In the genomic region with DNA sequence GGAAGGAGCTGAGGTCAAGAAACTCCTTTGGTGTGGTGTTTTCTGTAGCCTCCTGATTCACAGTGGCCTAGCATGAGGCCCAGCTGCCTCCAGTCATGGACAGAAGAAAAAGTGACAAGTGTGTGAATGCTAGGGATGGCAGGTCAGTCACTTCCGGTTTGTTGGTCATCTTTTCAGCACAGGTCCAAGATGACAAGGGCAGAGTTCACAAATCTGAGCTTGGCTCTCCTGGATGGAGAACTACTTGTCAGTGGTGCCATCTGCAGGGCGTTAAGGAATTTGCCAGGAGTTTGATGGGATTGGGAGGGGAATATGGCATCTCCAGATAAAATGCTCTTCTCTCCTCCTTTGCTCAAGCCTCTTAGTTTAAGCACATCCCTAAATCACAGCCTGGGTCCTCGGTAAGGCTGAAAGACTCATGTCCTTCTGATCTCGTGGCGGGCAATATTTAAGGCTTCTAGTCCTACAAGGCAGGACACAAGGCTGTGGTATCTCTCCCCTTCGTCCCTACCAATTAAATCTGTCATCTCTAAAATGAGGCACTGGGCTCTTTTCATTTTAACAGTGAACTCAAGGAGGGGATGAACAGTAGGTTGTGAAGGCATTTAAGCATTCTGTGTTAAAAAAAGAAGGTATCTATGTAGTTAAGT, we compare ENCODE assay signal across 8 cellular contexts. TPM values are rescaled to one million over a fixed set of nuclear protein-coding genes. Genes with fewer than 3 reads are reported as not detected.
DNase-seq lines count a peak whose midpoint lies in the region; ATAC-seq and TF ChIP-seq lines count a peak whose summit lies in the region.

No MANE protein-coding gene starts in this region.

- H3K9me3 ChIP-seq in PC-3 (ENCODE audit: low read length): no peaks in the 10 kb centered on the region
- H3K9me3 ChIP-seq in naive thymus-derived CD4-positive, alpha-beta T cell (ENCODE audit: control insufficient read depth in 2 of 3, low read length in 3 of 3): no peaks in the 10 kb centered on the region

- H3K4me2 ChIP-seq in PC-3 (ENCODE audit: low read length): no peak overlapping the region

- H3K4me1 ChIP-seq in PC-3 (ENCODE audit: insufficient read depth, low read length): 0 out of 2 replicates have a peak, but pooled peaks cover 2% of the 10 kb centered on the region
- H3K4me1 ChIP-seq in naive thymus-derived CD4-positive, alpha-beta T cell (ENCODE audit: control insufficient read depth in 2 of 2, insufficient read depth in 2 of 2, low read length in 2 of 2): no peaks in the 10 kb centered on the region

- no peak overlapping the region for H3K9ac ChIP-seq in PC-3 (ENCODE audit: low read length)

- no peaks in the 10 kb centered on the region for H4K20me1 ChIP-seq in PC-3 (ENCODE audit: low read length)

- no peak overlapping the region for H3K4me3 ChIP-seq in PC-3 (ENCODE audit: low read length)
- no peak overlapping the region for H3K4me3 ChIP-seq in epithelial cell of esophagus (ENCODE audit: low read length)
- H3K4me3 ChIP-seq in naive thymus-derived CD4-positive, alpha-beta T cell (ENCODE audit: low read length): no peak overlapping the region

- no peaks in the 10 kb centered on the region for H3K27me3 ChIP-seq in PC-3 (ENCODE audit: low read length)
- no peaks in the 10 kb centered on the region for H3K27me3 ChIP-seq in naive thymus-derived CD4-positive, alpha-beta T cell (ENCODE audit: control insufficient read depth in 2 of 2, insufficient read depth in 2 of 2, low read length in 2 of 2)

- no peaks in the 10 kb centered on the region for H3F3A ChIP-seq in PC-3 (ENCODE audit: low read length, unreplicated experiment)

- no peaks in the 10 kb centered on the region for H3K79me2 ChIP-seq in PC-3 (ENCODE audit: low read length)

- CTCF ChIA-PET in activated CD4-positive, alpha-beta T cell treated with anti-CD3 and anti-CD28 coated beads for 36 hours (lab: Charles Lee): interaction anchor here (0.9 to 2.0 kb wide), 7 partner anchors 9 to 57 kb away, joined by 3 to 7 read pairs (median 4); partner anchors contain the start of gene RHEBL1
- CTCF ChIA-PET in PC-3 (lab: Charles Lee): interaction anchor here (0.6 to 1.7 kb wide), 10 partner anchors 10 to 143 kb away, joined by 3 to 36 read pairs (median 6); partner anchors contain the start of genes DHH and LMBR1L
- CTCF ChIA-PET in naive thymus-derived CD4-positive, alpha-beta T cell (lab: Charles Lee): interaction anchor here (1.1 kb wide), 1 partner anchor 34 kb away, joined by 3 read pairs; no protein-coding TSS in a partner anchor

- intact Hi-C loops in activated CD4-positive, alpha-beta T cell treated with anti-CD3 and anti-CD28 coated beads for 36 hours (cut with DNase I, micrococcal nuclease): no loop called here
- intact Hi-C loops in PC-3 (cut with micrococcal nuclease): loop anchor here (1.0 kb wide), 2 partner anchors 33 to 57 kb away; no protein-coding TSS in a partner anchor
- intact Hi-C loops in naive thymus-derived CD4-positive, alpha-beta T cell (cut with micrococcal nuclease): no loop called here

- H3K36me3 Mint-ChIP-seq in activated CD4-positive, alpha-beta T cell treated with anti-CD3 and anti-CD28 coated beads for 36 hours (ENCODE audit: low read depth): no peaks in the 10 kb centered on the region
- H3K36me3 Mint-ChIP-seq in naive thymus-derived CD4-positive, alpha-beta T cell: no peaks in the 10 kb centered on the region

- POLR2A ChIA-PET in activated CD4-positive, alpha-beta T cell treated with anti-CD3 and anti-CD28 coated beads for 36 hours (lab: Charles Lee): no interaction called here
- POLR2A ChIA-PET in PC-3 (lab: Charles Lee; ENCODE audit: unreplicated experiment): interaction anchor here (0.5 to 0.6 kb wide), 2 partner anchors 9 to 145 kb away, joined by 3 to 5 read pairs; no protein-coding TSS in a partner anchor
- POLR2A ChIA-PET in naive thymus-derived CD4-positive, alpha-beta T cell (lab: Charles Lee): interaction anchor here (0.7 to 0.8 kb wide), 2 partner anchors 9 to 131 kb away, joined by 3 to 6 read pairs; no protein-coding TSS in a partner anchor

- H3K36me3 ChIP-seq in PC-3 (ENCODE audit: low read depth, low read length): no peaks in the 10 kb centered on the region
- H3K36me3 ChIP-seq in naive thymus-derived CD4-positive, alpha-beta T cell (ENCODE audit: control insufficient read depth in 2 of 3, insufficient read depth in 3 of 3, low read length in 3 of 3): no peaks in the 10 kb centered on the region

- TF ChIP-seq CTCF in PC-3 (conservative IDR thresholded peaks at IDR 0.05; ENCODE audit: low read depth, low read length) (peak; percentile 84), epithelial cell of esophagus (IDR thresholded peaks at IDR 0.05; ENCODE audit: insufficient read depth, low read depth, low read length, missing control alignments) (peak; percentile 82)

- H3K27ac Mint-ChIP-seq in activated CD4-positive, alpha-beta T cell treated with anti-CD3 and anti-CD28 coated beads for 36 hours: no peak overlapping the region
- no peak overlapping the region for H3K27ac Mint-ChIP-seq in naive thymus-derived CD4-positive, alpha-beta T cell

- no TSS peak for BruUV-seq in PC-3 (replicated peaks; lab: Mats Ljungman, UMichigan)

- H3K27ac ChIP-seq in PC-3 (ENCODE audit: low read length): no peak overlapping the region
- no peak overlapping the region for H3K27ac ChIP-seq in naive thymus-derived CD4-positive, alpha-beta T cell (ENCODE audit: low read depth, low read length)

- ATAC-seq in activated CD4-positive, alpha-beta T cell treated with anti-CD3 and anti-CD28 coated beads for 36 hours: peak; percentile 38
- ATAC-seq in PC-3 (peak; percentile 90), GM21367 (IDR thresholded peaks at IDR 0.05; ENCODE audit: unreplicated experiment) (no peak)
- peak; percentile 20 for ATAC-seq in naive thymus-derived CD4-positive, alpha-beta T cell

- no peaks in the 10 kb centered on the region for H3K4me1 Mint-ChIP-seq in activated CD4-positive, alpha-beta T cell treated with anti-CD3 and anti-CD28 coated beads for 36 hours
- H3K4me1 Mint-ChIP-seq in naive thymus-derived CD4-positive, alpha-beta T cell: peaks cover 0 to 5% (median 0%) of the 10 kb centered on the region in 7 donors

- no peaks in the 10 kb centered on the region for H3K27me3 Mint-ChIP-seq in activated CD4-positive, alpha-beta T cell treated with anti-CD3 and anti-CD28 coated beads for 36 hours
- peaks cover 0 to 8% (median 0%) of the 10 kb centered on the region in 5 donors for H3K27me3 Mint-ChIP-seq in naive thymus-derived CD4-positive, alpha-beta T cell

- H3K4me3 Mint-ChIP-seq in activated CD4-positive, alpha-beta T cell treated with anti-CD3 and anti-CD28 coated beads for 36 hours: no peak overlapping the region
- H3K4me3 Mint-ChIP-seq in naive thymus-derived CD4-positive, alpha-beta T cell: no peak overlapping the region

- no peaks in the 10 kb centered on the region for H3K9me2 ChIP-seq in PC-3 (replicated peaks; ENCODE audit: low read length)

- H3K9me3 Mint-ChIP-seq in activated CD4-positive, alpha-beta T cell treated with anti-CD3 and anti-CD28 coated beads for 36 hours (ENCODE audit: low read depth): no peaks in the 10 kb centered on the region
- no peaks in the 10 kb centered on the region for H3K9me3 Mint-ChIP-seq in naive thymus-derived CD4-positive, alpha-beta T cell

- 0 out of 2 replicates have a peak overlapping the region, but pooled peaks have one; percentile 14 for H2AFZ ChIP-seq in PC-3 (ENCODE audit: low read length)

- no peak for DNase-seq in activated CD4-positive, alpha-beta T cell treated with anti-CD3 and anti-CD28 coated beads for 36 hours
- no peak for DNase-seq in activated CD4-positive, alpha-beta T cell treated with anti-CD3 and anti-CD28 coated beads for 4 hours
- peak; percentile 79 for DNase-seq in PC-3
- peak; percentile 71 for DNase-seq in epithelial cell of esophagus (ENCODE audit: low read depth)
- no peak for DNase-seq in naive thymus-derived CD4-positive, alpha-beta T cell
- no peak for DNase-seq in T1000 (lab: John Stamatoyannopoulos, UW)
- no peak for DNase-seq in NCI-H1048 (lab: John Stamatoyannopoulos, UW)

RNA-seq across cellular contexts. Expression of gene TUBA1B, which starts 10.0 kb away (rescaled TPM):
- total RNA-seq in activated CD4-positive, alpha-beta T cell treated with anti-CD3 and anti-CD28 coated beads for 36 hours: 1,000 to 10,000 TPM; 2,393 to 2,425 TPM
- total RNA-seq in PC-3 (2014; rRNA removed): 4,374 and 4,720 TPM in 2 replicates
- 1,000 to 10,000 TPM in 1 of 5 experiments, 100 to 1,000 TPM in 4; 124 to 1,463 (median 279) TPM for total RNA-seq in naive thymus-derived CD4-positive, alpha-beta T cell
- polyA plus RNA-seq in naive thymus-derived CD4-positive, alpha-beta T cell: 100 to 1,000 TPM; 473 to 648 TPM

RNA-seq across cellular contexts. Expression of gene LMBR1L, which starts 10.5 kb away (rescaled TPM):
- 10 to 100 TPM; 45.0 to 48.0 TPM for total RNA-seq in activated CD4-positive, alpha-beta T cell treated with anti-CD3 and anti-CD28 coated beads for 36 hours
- 17.1 and 18.5 TPM in 2 replicates for total RNA-seq in PC-3 (2014; rRNA removed)
- total RNA-seq in naive thymus-derived CD4-positive, alpha-beta T cell: 100 to 1,000 TPM in 4 of 5 experiments, 10 to 100 TPM in 1; 67.4 to 328 (median 263) TPM
- 10 to 100 TPM; 40.7 to 58.6 TPM for polyA plus RNA-seq in naive thymus-derived CD4-positive, alpha-beta T cell

RNA-seq across cellular contexts. Expression of gene DHH, which starts 26.6 kb away (rescaled TPM):
- total RNA-seq in activated CD4-positive, alpha-beta T cell treated with anti-CD3 and anti-CD28 coated beads for 36 hours: not detected
- 0.04 and 0.23 TPM in 2 replicates for total RNA-seq in PC-3 (2014; rRNA removed)
- under 1 TPM; 0.24 to 0.91 (median 0.76) TPM for total RNA-seq in naive thymus-derived CD4-positive, alpha-beta T cell
- not detected for polyA plus RNA-seq in naive thymus-derived CD4-positive, alpha-beta T cell

RNA-seq across cellular contexts. Expression of gene RHEBL1, which starts 51.4 kb away (rescaled TPM):
- 10 to 100 TPM in 1 of 2 experiments, 1 to 10 TPM in 1; 6.7 to 13.3 TPM for total RNA-seq in activated CD4-positive, alpha-beta T cell treated with anti-CD3 and anti-CD28 coated beads for 36 hours
- 4.2 and 5.0 TPM in 2 replicates for total RNA-seq in PC-3 (2014; rRNA removed)
- total RNA-seq in naive thymus-derived CD4-positive, alpha-beta T cell: 1 to 10 TPM; 1.8 to 9.4 (median 3.3) TPM
- polyA plus RNA-seq in naive thymus-derived CD4-positive, alpha-beta T cell: 1 to 10 TPM; 1.8 to 3.8 TPM

Comparison
In these comparisons a context has a peak if more than half of its experiments do, and no peak if none do; other contexts are left out.
1. DNase-seq: peak in PC-3 (single experiment) and epithelial cell of esophagus (single experiment); none in activated CD4-positive, alpha-beta T cell treated with anti-CD3 and anti-CD28 coated beads for 36 hours (single experiment), activated CD4-positive, alpha-beta T cell treated with anti-CD3 and anti-CD28 coated beads for 4 hours (0 of 2), naive thymus-derived CD4-positive, alpha-beta T cell (0 of 9), T1000 (single experiment) and NCI-H1048 (single experiment).